In genomic region chr14:96268426-96269358, GRCh38 we compare ENCODE assay signal across 10 cellular contexts. TPM values are rescaled to one million over a fixed set of nuclear protein-coding genes. Genes with fewer than 3 reads are reported as not detected.
DNase-seq lines count a peak whose midpoint lies in the region; TF ChIP-seq lines count a peak whose summit lies in the region.
"Had no signal": no experiment of that assay in that cellular context is flagged by ENCODE, and none has a peak within 500 bp of the region (broad histone marks: within the 10 kb centered on the region; RNA-seq: fewer than 3 reads in every experiment).

No MANE protein-coding gene starts in this region.

- H3K9me3 ChIP-seq in Peyer's patch (peaks cover 0 to 4% (median 0%) of the 10 kb centered on the region in 4 donors), endodermal cell (ENCODE audit: control insufficient read depth, low read length) (peaks cover 21% of the 10 kb centered on the region)

- intact Hi-C loops in posterior vena cava (cut with DNase I), result no loop called here

- TF ChIP-seq POLR2A in Peyer's patch (IDR thresholded peaks at IDR 0.05), result no peak

- H3K27ac ChIP-seq in Peyer's patch (peak overlapping the region in 3 of 4 donors; percentile 25 to 61 (median 30)), endodermal cell (ENCODE audit: low read depth, low read length) (no peak overlapping the region)

- POLR2A ChIA-PET in BJ (lab: Charles Lee), result interaction anchor here (0.5 to 0.7 kb wide), 2 partner anchors 53 to 371 kb away, joined by 3 read pairs; no protein-coding TSS in a partner anchor

- no peak overlapping the region for H3K27ac Mint-ChIP-seq in endodermal cell

- WGBS in endodermal cell (ENCODE audit: insufficient coverage in 1 of 2, insufficient read length in 1 of 2), 2 experiments, result 89 to 94% methylated on average over 15 to 22 of the region's 22 CpGs

- TF ChIP-seq CTCF in BJ (IDR thresholded peaks at IDR 0.05; ENCODE audit: insufficient read depth, low read depth, low read length) (no peak), Peyer's patch (IDR thresholded peaks at IDR 0.05) (no peak), fibroblast of pulmonary artery (IDR thresholded peaks at IDR 0.05; ENCODE audit: low read length, missing control alignments) (no peak), endodermal cell (conservative IDR thresholded peaks at IDR 0.05) (no peak)

- H3K36me3 ChIP-seq in BJ (ENCODE audit: control insufficient read depth, insufficient read depth, low read length) (no peaks in the 10 kb centered on the region; the same call in 1 of the 2 replicates), Peyer's patch (no peaks in the 10 kb centered on the region), endodermal cell (ENCODE audit: control insufficient read depth, insufficient read depth, low read length) (no peaks in the 10 kb centered on the region)

- DNase-seq in BJ (ENCODE audit: low read depth) (peak; percentile 82), Peyer's patch (peak in 2 of 3 donors; percentile 16 to 62), fibroblast of pulmonary artery (ENCODE audit: low read depth) (peak; percentile 92), posterior vena cava (ENCODE audit: low spot score) (peak; percentile 90), endodermal cell (no peak), NCI-H82 (lab: John Stamatoyannopoulos, UW) (no peak), pons (ENCODE audit: low spot score) (no peak), NCI-H1417 (lab: John Stamatoyannopoulos, UW) (no peak)
- DNase-seq: NCI-H1048; stimulated activated naive CD8-positive, alpha-beta T cell treated with anti-CD3 and anti-CD28 coated beads, Interleukin-15, amount 100 ng/mL, for 72 hours had no signal

- H3K4me3 ChIP-seq in BJ (ENCODE audit: low read depth, low read length), result no peak overlapping the region
- H3K4me3 ChIP-seq in Peyer's patch, result no peak overlapping the region
- H3K4me3 ChIP-seq in fibroblast of pulmonary artery (replicated peaks; ENCODE audit: low read depth, low read length), result no peak overlapping the region
- no peak overlapping the region for H3K4me3 ChIP-seq in endodermal cell (ENCODE audit: low read length)

- H3K27me3 Mint-ChIP-seq in endodermal cell (ENCODE audit: insufficient read depth), result no peaks in the 10 kb centered on the region
- H3K27me3 Mint-ChIP-seq: stimulated activated naive CD8-positive, alpha-beta T cell treated with anti-CD3 and anti-CD28 coated beads, Interleukin-15, amount 100 ng/mL, for 72 hours had no signal

- H3K27me3 ChIP-seq in BJ (ENCODE audit: control insufficient read depth, insufficient read depth, low read length) (no peaks in the 10 kb centered on the region), Peyer's patch (no peaks in the 10 kb centered on the region), endodermal cell (ENCODE audit: control insufficient read depth, insufficient read depth, low read length, poor library complexity, severe bottlenecking) (no peaks in the 10 kb centered on the region)

- H3K4me1 ChIP-seq in Peyer's patch, result no peaks in the 10 kb centered on the region
- no peaks in the 10 kb centered on the region for H3K4me1 ChIP-seq in endodermal cell (ENCODE audit: control insufficient read depth, insufficient read depth, low read length)

- no peak overlapping the region for H3K9ac ChIP-seq in endodermal cell (ENCODE audit: extremely low read depth, low read length, poor library complexity, severe bottlenecking)

- peaks cover 24% of the 10 kb centered on the region for H3K9me3 Mint-ChIP-seq in endodermal cell

- peaks cover 4% of the 10 kb centered on the region for H3K36me3 Mint-ChIP-seq in endodermal cell (ENCODE audit: low read depth)

- CTCF ChIA-PET in BJ (lab: Yijun Ruan, JAX), result interaction anchor here (0.8 to 1.4 kb wide), 5 partner anchors 18 to 170 kb away, joined by 3 to 5 read pairs (median 3); no protein-coding TSS in a partner anchor

- H3K4me3 Mint-ChIP-seq in endodermal cell, result no peak overlapping the region
- H3K4me3 Mint-ChIP-seq: stimulated activated naive CD8-positive, alpha-beta T cell treated with anti-CD3 and anti-CD28 coated beads, Interleukin-15, amount 100 ng/mL, for 72 hours had no signal

- peaks cover 2% of the 10 kb centered on the region for H3K4me1 Mint-ChIP-seq in endodermal cell
- H3K4me1 Mint-ChIP-seq: stimulated activated naive CD8-positive, alpha-beta T cell treated with anti-CD3 and anti-CD28 coated beads, Interleukin-15, amount 100 ng/mL, for 72 hours had no signal

RNA-seq across cellular contexts. Expression of gene BDKRB1, which starts 12.7 kb away (rescaled TPM):
- polyA plus RNA-seq in BJ (2011; rRNA removed), result 3.3 and 3.8 TPM in 2 replicates
- 1.4 and 2.3 TPM in 2 replicates for polyA minus RNA-seq in BJ (2011; rRNA and poly(A)+ RNA removed)
- total RNA-seq in Peyer's patch (1 to 10 TPM; 2.2 to 3.4 (median 2.8) TPM), posterior vena cava (under 1 TPM; 0.24 to 0.56 TPM), endodermal cell (under 1 TPM in 1 of 2 donors, not detected in 1; 0.24 TPM)
- polyA plus RNA-seq in endodermal cell (2013, experiment 1 of 2), result 0.36 TPM
- polyA plus RNA-seq in endodermal cell (2013, experiment 2 of 2), result not detected

Comparison
In these comparisons a context has a peak if more than half of its experiments do, and no peak if none do; other contexts are left out.
1. DNase-seq: peak in BJ (single experiment), Peyer's patch (2 of 3), fibroblast of pulmonary artery (single experiment) and posterior vena cava (single experiment); none in endodermal cell (single experiment), NCI-H82 (single experiment), pons (single experiment) and NCI-H1417 (0 of 3).